Comparison of ENCODE assay signal across 8 cellular contexts in genomic region chr4:152937535-152938236, GRCh38. TPM values are rescaled to one million over a fixed set of nuclear protein-coding genes. Genes with fewer than 3 reads are reported as not detected.
DNase-seq lines count a peak whose midpoint lies in the region; ATAC-seq, FAIRE-seq and TF ChIP-seq lines count a peak whose summit lies in the region.

No MANE protein-coding gene starts in this region.

- no peaks in the 10 kb centered on the region for H3K9me1 ChIP-seq in keratinocyte (ENCODE audit: control insufficient read depth, extremely low read depth, insufficient read depth, low read length)

- H3K4me1 Mint-ChIP-seq in CD14-positive monocyte = peaks cover 23% of the 10 kb centered on the region

- H3K36me3 Mint-ChIP-seq in CD14-positive monocyte = peaks cover 16% of the 10 kb centered on the region in 2 donors

- peaks cover 70 to 88% (median 71%) of the 10 kb centered on the region in 3 donors for H3K27me3 Mint-ChIP-seq in CD14-positive monocyte (ENCODE audit: low read depth in 3 of 3)

- H3K9me3 Mint-ChIP-seq in CD14-positive monocyte = peaks cover 0 to 34% (median 16%) of the 10 kb centered on the region in 7 donors

- H4K20me1 ChIP-seq in PC-3 (ENCODE audit: low read length) (no peaks in the 10 kb centered on the region), keratinocyte (ENCODE audit: control insufficient read depth, extremely low read depth, insufficient read depth, low read length) (no peaks in the 10 kb centered on the region)

- no peak overlapping the region for H3K9ac ChIP-seq in PC-3 (ENCODE audit: low read length)
- peak overlapping the region; percentile 70 for H3K9ac ChIP-seq in keratinocyte (ENCODE audit: control insufficient read depth, extremely low read depth, insufficient read depth, low read length)

- DNase-seq in CD14-positive monocyte (ENCODE audit: low spot score) = no peak
- DNase-seq in PC-3 = no peak
- DNase-seq in cardiac fibroblast (ENCODE audit: low read depth in 2 of 2) = peak; percentile 30 to 47
- no peak for DNase-seq in keratinocyte (ENCODE audit: low read depth, low spot score)
- peak; percentile 79 for DNase-seq in spleen
- DNase-seq in NCI-H2081 (lab: John Stamatoyannopoulos, UW) = no peak

- intact Hi-C loops in CD14-positive monocyte (cut with micrococcal nuclease) (no loop called here), PC-3 (cut with micrococcal nuclease) (loop anchor here (5.0 kb wide), 2 partner anchors 35 to 90 kb away; no protein-coding TSS in a partner anchor), spleen (cut with DNase I; ENCODE audit: low total_unique reads) (loop anchor here (10.0 kb wide), 1 partner anchor 147 kb away; no protein-coding TSS in a partner anchor)

- H3K9me2 ChIP-seq in PC-3 (replicated peaks; ENCODE audit: low read length) = no peaks in the 10 kb centered on the region

- POLR2A ChIA-PET in PC-3 (lab: Charles Lee; ENCODE audit: unreplicated experiment) = no interaction called here

- H3K9me3 ChIP-seq in PC-3 (ENCODE audit: low read length) = no peaks in the 10 kb centered on the region
- no peaks in the 10 kb centered on the region for H3K9me3 ChIP-seq in keratinocyte (ENCODE audit: control insufficient read depth, low read depth, low read length)
- no peaks in the 10 kb centered on the region for H3K9me3 ChIP-seq in spleen

- H3K27ac Mint-ChIP-seq in CD14-positive monocyte = no peak overlapping the region

- H3K4me2 ChIP-seq in PC-3 (ENCODE audit: low read length) (peak overlapping the region; percentile 98), keratinocyte (ENCODE audit: control insufficient read depth, extremely low read depth, insufficient read depth, low read depth, low read length) (peak overlapping the region; percentile 67)

- peak; percentile 43 for ATAC-seq in GM19372 (IDR thresholded peaks at IDR 0.05; ENCODE audit: low read depth, unreplicated experiment)
- no peak for ATAC-seq in PC-3
- ATAC-seq in HG02678 (IDR thresholded peaks at IDR 0.05; ENCODE audit: unreplicated experiment) = no peak

- dilution Hi-C loops in keratinocyte (cut with MboI; ENCODE audit: extremely low pct_ligation_motif_present, low sequenced_read_pairs) = no loop called here

- H3F3A ChIP-seq in PC-3 (ENCODE audit: low read length, unreplicated experiment) = no peaks in the 10 kb centered on the region

- H3K4me3 Mint-ChIP-seq in CD14-positive monocyte = peak overlapping the region; percentile 60 to 92

- WGBS in spleen, 5 donors = 0 to 1% (median 1%) methylated on average over 17 to 75 of the region's 75 CpGs

- TF ChIP-seq POLR2A in spleen (IDR thresholded peaks at IDR 0.05) = no peak

- TF ChIP-seq CTCF in CD14-positive monocyte (IDR thresholded peaks at IDR 0.05) (no peak), PC-3 (conservative IDR thresholded peaks at IDR 0.05; ENCODE audit: low read depth, low read length) (no peak), cardiac fibroblast (IDR thresholded peaks at IDR 0.05; ENCODE audit: low read depth, low read length) (no peak), keratinocyte (optimal IDR thresholded peaks at IDR 0.05 in 1 of 3, IDR thresholded peaks at IDR 0.05 in 1 of 3, conservative IDR thresholded peaks at IDR 0.05 in 1 of 3; ENCODE audit: extremely low read depth in 1 of 3, insufficient read depth in 2 of 3, low read length in 3 of 3) (no peak), spleen (IDR thresholded peaks at IDR 0.05 in 8 of 11, conservative IDR thresholded peaks at IDR 0.05 in 3 of 11) (no peak)

- BruUV-seq in PC-3 (replicated peaks; lab: Mats Ljungman, UMichigan) = no TSS peak

- H3K4me1 ChIP-seq in PC-3 (ENCODE audit: insufficient read depth, low read length) (peaks cover 9% of the 10 kb centered on the region), keratinocyte (ENCODE audit: control insufficient read depth, extremely low read depth, insufficient read depth, low read length) (no peaks in the 10 kb centered on the region), spleen (peaks cover 9 to 51% (median 36%) of the 10 kb centered on the region in 6 donors)

- FAIRE-seq in keratinocyte (lab: Jason Lieb, UNC) = peak; percentile 20

- H2AFZ ChIP-seq in PC-3 (ENCODE audit: low read length) (peak overlapping the region; percentile 87), keratinocyte (ENCODE audit: control insufficient read depth, low read length) (peak overlapping the region; percentile 35)

- CTCF ChIA-PET in PC-3 (lab: Charles Lee) = interaction anchor here (0.9 kb wide), 1 partner anchor 146 kb away, joined by 3 read pairs; no protein-coding TSS in a partner anchor

- no peak overlapping the region for H3K27ac ChIP-seq in PC-3 (ENCODE audit: low read length)
- no peak overlapping the region for H3K27ac ChIP-seq in keratinocyte (ENCODE audit: control insufficient read depth, insufficient read depth, low read length)
- peak overlapping the region; percentile 57 to 80 (median 68) for H3K27ac ChIP-seq in spleen

- peak overlapping the region; percentile 85 for H3K4me3 ChIP-seq in PC-3 (ENCODE audit: low read length)
- peak overlapping the region; percentile 36 to 53 for H3K4me3 ChIP-seq in cardiac fibroblast (replicated peaks in 1 of 2; ENCODE audit: low read depth in 2 of 2, low read length in 2 of 2)
- H3K4me3 ChIP-seq in keratinocyte (ENCODE audit: control insufficient read depth in 2 of 3, extremely low read depth in 1 of 3, insufficient read depth in 2 of 3, low read depth in 1 of 3, low read length in 3 of 3) = peak overlapping the region; percentile 67 to 72 (median 69)
- peak overlapping the region; percentile 52 to 86 (median 76) for H3K4me3 ChIP-seq in spleen

- no peaks in the 10 kb centered on the region for H3K79me2 ChIP-seq in PC-3 (ENCODE audit: low read length)
- H3K79me2 ChIP-seq in keratinocyte (ENCODE audit: control insufficient read depth, insufficient read depth, low read length) = no peaks in the 10 kb centered on the region

- H3K27me3 ChIP-seq in PC-3 (ENCODE audit: low read length) = no peaks in the 10 kb centered on the region
- H3K27me3 ChIP-seq in keratinocyte (ENCODE audit: control insufficient read depth, extremely low read depth, insufficient read depth, low read length) = peaks cover 2% of the 10 kb centered on the region
- peaks cover 0 to 74% (median 26%) of the 10 kb centered on the region in 7 donors for H3K27me3 ChIP-seq in spleen (replicated peaks in 1 of 7)

- H3K36me3 ChIP-seq in PC-3 (ENCODE audit: low read depth, low read length) (no peaks in the 10 kb centered on the region), keratinocyte (ENCODE audit: control insufficient read depth in 2 of 2, extremely low read depth in 1 of 2, insufficient read depth in 2 of 2, low read length in 2 of 2) (no peaks in the 10 kb centered on the region), spleen (no peaks in the 10 kb centered on the region)

RNA-seq across cellular contexts. Expression of gene FHDC1, which starts 1.6 kb away (rescaled TPM):
- polyA plus RNA-seq in CD14-positive monocyte = not detected
- 0.95 and 2.2 TPM in 2 replicates for total RNA-seq in PC-3 (2014; rRNA removed)
- 0.96 to 2.1 TPM (median 1.6 TPM) in 3 replicates for polyA plus RNA-seq in keratinocyte
- polyA plus RNA-seq in keratinocyte (2011; ENCODE audit: low read depth) = 4.0 TPM
- 1.2 and 1.4 TPM in 2 replicates for polyA plus RNA-seq in keratinocyte (2011; cell fraction: cytosol; rRNA removed)
- 6.6 and 7.8 TPM in 2 replicates for polyA plus RNA-seq in keratinocyte (2011; cell fraction: nucleus; rRNA removed)
- 2.0 and 6.1 TPM in 2 replicates for polyA plus RNA-seq in keratinocyte (2012; ENCODE audit: low replicate concordance)
- 1.7 to 1.9 TPM (median 1.7 TPM) in 3 replicates for polyA minus RNA-seq in keratinocyte
- 1.7 TPM for polyA minus RNA-seq in keratinocyte (2011; cell fraction: cytosol; rRNA and poly(A)+ RNA removed)
- polyA minus RNA-seq in keratinocyte (2011; cell fraction: nucleus; rRNA and poly(A)+ RNA removed) = 4.7 and 7.0 TPM in 2 replicates
- 10 to 100 TPM in 4 of 7 donors, 1 to 10 TPM in 3; 5.5 to 14.3 (median 11.1) TPM for total RNA-seq in spleen
- polyA plus RNA-seq in spleen = 1 to 10 TPM in 2 of 3 donors, under 1 TPM in 1; 0.82 to 2.4 (median 1.1) TPM

Comparison
In these comparisons a context has a peak if more than half of its experiments do, and no peak if none do; other contexts are left out.
1. DNase-seq: peak in cardiac fibroblast (2 of 2) and spleen (single experiment); none in CD14-positive monocyte (single experiment), PC-3 (single experiment), keratinocyte (single experiment) and NCI-H2081 (0 of 2).
2. H3K27ac ChIP-seq: peak in spleen (8 of 8); none in PC-3 (single experiment) and keratinocyte (single experiment).
3. intact Hi-C loops: an anchor here in PC-3 (5.0 kb wide) and spleen (10.0 kb wide); none called in CD14-positive monocyte.
4. Peak in every context shown above with its lines, with median percentiles within 50 percentile points of each other: H3K4me3 ChIP-seq.